Comparison of ENCODE assay signal across 24 cellular contexts in genomic region chr4:32268949-32269348, GRCh38.
DNase-seq lines count a peak whose midpoint lies in the region; ATAC-seq, FAIRE-seq and TF ChIP-seq lines count a peak whose summit lies in the region.
"Had no signal": no experiment of that assay in that cellular context is flagged by ENCODE, and none has a peak within 500 bp of the region (broad histone marks: within the 10 kb centered on the region; RNA-seq: fewer than 3 reads in every experiment).

No MANE protein-coding gene starts in this region.

- no peaks in the 10 kb centered on the region for H3K36me3 Mint-ChIP-seq in MCF 10A (ENCODE audit: insufficient read depth, unreplicated experiment)
- H3K36me3 Mint-ChIP-seq: brain, IgD-negative memory B cell, T-cell had no signal

- H3K27ac Mint-ChIP-seq in MCF 10A (ENCODE audit: low read depth, unreplicated experiment), result no peak overlapping the region
- H3K27ac Mint-ChIP-seq: brain; CD4-positive, alpha-beta T cell; IgD-negative memory B cell; nephron progenitor cell; T-cell had no signal

- H3K9me3 ChIP-seq in breast epithelium (no peaks in the 10 kb centered on the region), adipocyte (ENCODE audit: control insufficient read depth, low read length) (no peaks in the 10 kb centered on the region), hepatocyte (ENCODE audit: low read depth) (no peaks in the 10 kb centered on the region), adrenal gland (replicated peaks in 1 of 3) (no peaks in the 10 kb centered on the region)
- H3K9me3 ChIP-seq: heart left ventricle, transverse colon had no signal

- H4K20me1 ChIP-seq in hepatocyte (ENCODE audit: insufficient read depth, poor library complexity, severe bottlenecking), result no peaks in the 10 kb centered on the region

- H3K9me2 ChIP-seq in hepatocyte (replicated peaks; ENCODE audit: insufficient read depth), result no peaks in the 10 kb centered on the region

- H2AFZ ChIP-seq in hepatocyte, result no peak overlapping the region

- DNase-seq in MCF 10A (ENCODE audit: unreplicated experiment) (peak; percentile 7), breast epithelium (ENCODE audit: low spot score in 2 of 2) (no peak), adipocyte (ENCODE audit: low read depth) (peak; percentile 60), hepatocyte (ENCODE audit: low spot score) (no peak), GM19239 (ENCODE audit: insufficient read length, low spot score) (no peak), adrenal gland (no peak), GOT3 (lab: John Stamatoyannopoulos, UW) (no peak)
- DNase-seq: activated CD4-positive, alpha-beta T cell treated with anti-CD3 and anti-CD28 coated beads, Interleukin-2, amount 50 U/mL, for 48 hours; activated naive CD4-positive, alpha-beta T cell treated with anti-CD3 and anti-CD28 coated beads, Interleukin-2, amount 50 U/mL, for 16 hours; activated T-cell treated with anti-CD3 and anti-CD28 coated beads, Interleukin-2, amount 50 U/mL, for 4 hours; CD4-positive, alpha-beta T cell; dermis blood vessel endothelial cell; heart left ventricle; NCI-H1105 treated with DMSO at 0.1 percent for 48 hours; NCI-H2171 treated with DMSO at 0.1 percent for 48 hours; NCI-H774; nephron progenitor cell; stimulated activated naive CD8-positive, alpha-beta T cell treated with anti-CD3 and anti-CD28 coated beads, Interleukin-15, Interleukin-2, amounts not matched to agents 100 U/mL and 50 U/mL, for 24 hours; T-cell; transverse colon had no signal

- intact Hi-C loops in MCF 10A (cut with micrococcal nuclease), result loop anchor here (1.0 to 10.0 kb wide), 2 partner anchors 898 to 1554 kb away; no protein-coding TSS in a partner anchor
- intact Hi-C loops in breast epithelium (cut with DNase I; ENCODE audit: low total_unique reads), result no loop called here
- intact Hi-C loops in adrenal gland (cut with DNase I), result no loop called here

- H3K79me2 ChIP-seq in hepatocyte, result no peaks in the 10 kb centered on the region

- TF ChIP-seq POLR2A in breast epithelium (IDR thresholded peaks at IDR 0.05) (no peak), adrenal gland (IDR thresholded peaks at IDR 0.05) (no peak)

- no peaks in the 10 kb centered on the region for H3K27me3 ChIP-seq in breast epithelium
- no peaks in the 10 kb centered on the region for H3K27me3 ChIP-seq in adipocyte (replicated peaks; ENCODE audit: control insufficient read depth, insufficient read depth, low read length)
- no peaks in the 10 kb centered on the region for H3K27me3 ChIP-seq in hepatocyte
- no peaks in the 10 kb centered on the region for H3K27me3 ChIP-seq in adrenal gland
- H3K27me3 ChIP-seq: heart left ventricle, transverse colon had no signal

- FAIRE-seq in GM19239 (lab: Jason Lieb, UNC), result no peak

- 35% methylated on average over 2 of the region's 2 CpGs for WGBS in hepatocyte (ENCODE audit: low lambda C conversion rate, missing lambda C conversion rate)
- 20 to 25% (median 22%) methylated on average over 2 of the region's 2 CpGs for WGBS in adrenal gland, 4 donors

- H3K9me3 Mint-ChIP-seq in MCF 10A (ENCODE audit: unreplicated experiment), result peaks cover 5% of the 10 kb centered on the region
- H3K9me3 Mint-ChIP-seq: brain had no signal

- TF ChIP-seq CTCF in MCF 10A (IDR thresholded peaks at IDR 0.05; ENCODE audit: unreplicated experiment) (no peak), breast epithelium (IDR thresholded peaks at IDR 0.05) (no peak), hepatocyte (IDR thresholded peaks at IDR 0.05; ENCODE audit: poor library complexity) (peak; percentile 30), adrenal gland (IDR thresholded peaks at IDR 0.05) (no peak)

- H3K4me3 ChIP-seq in breast epithelium, result no peak overlapping the region
- H3K4me3 ChIP-seq in adipocyte (ENCODE audit: low read length), result no peak overlapping the region
- no peak overlapping the region for H3K4me3 ChIP-seq in hepatocyte
- H3K4me3 ChIP-seq in adrenal gland, result no peak overlapping the region
- H3K4me3 ChIP-seq: heart left ventricle, transverse colon had no signal

- H3K4me3 Mint-ChIP-seq in MCF 10A (ENCODE audit: unreplicated experiment), result no peak overlapping the region
- H3K4me3 Mint-ChIP-seq: activated T-cell treated with anti-CD3 and anti-CD28 coated beads, Interleukin-2, amount 50 U/mL, for 4 hours; brain; CD4-positive, alpha-beta T cell; IgD-negative memory B cell; nephron progenitor cell; T-cell had no signal

- H3K27me3 Mint-ChIP-seq in MCF 10A (ENCODE audit: insufficient read depth, unreplicated experiment), result no peaks in the 10 kb centered on the region
- H3K27me3 Mint-ChIP-seq: brain; CD4-positive, alpha-beta T cell; IgD-negative memory B cell; T-cell had no signal

- no peak overlapping the region for H3K9ac ChIP-seq in adipocyte (ENCODE audit: low read length)

- no TSS peak for BruUV-seq in MCF 10A (replicated peaks; lab: Mats Ljungman, UMichigan)

- H3K36me3 ChIP-seq in breast epithelium (no peaks in the 10 kb centered on the region), adipocyte (ENCODE audit: control insufficient read depth, insufficient read depth, low read length, severe bottlenecking) (no peaks in the 10 kb centered on the region), hepatocyte (replicated peaks; ENCODE audit: insufficient read depth, low read depth) (no peaks in the 10 kb centered on the region), adrenal gland (replicated peaks in 1 of 2) (no peaks in the 10 kb centered on the region)
- H3K36me3 ChIP-seq: heart left ventricle, transverse colon had no signal

- CTCF ChIA-PET in MCF 10A (lab: Yijun Ruan, JAX), result interaction anchor here (0.6 kb wide), 1 partner anchor 1299 kb away, joined by 3 read pairs; no protein-coding TSS in a partner anchor

- POLR2A ChIA-PET in MCF 10A (lab: Yijun Ruan, JAX), result interaction anchor here (0.6 to 0.7 kb wide), 2 partner anchors 186 to 933 kb away, joined by 3 read pairs; no protein-coding TSS in a partner anchor

- peaks cover 10% of the 10 kb centered on the region for H3K4me1 Mint-ChIP-seq in MCF 10A (ENCODE audit: insufficient read depth, unreplicated experiment)
- H3K4me1 Mint-ChIP-seq: IgD-negative memory B cell, nephron progenitor cell, T-cell had no signal

- H3K27ac ChIP-seq in breast epithelium (no peak overlapping the region), hepatocyte (no peak overlapping the region), adrenal gland (no peak overlapping the region)
- H3K27ac ChIP-seq: heart left ventricle, transverse colon had no signal

- no peaks in the 10 kb centered on the region for H3K4me1 ChIP-seq in breast epithelium
- no peaks in the 10 kb centered on the region for H3K4me1 ChIP-seq in adipocyte (ENCODE audit: control insufficient read depth, insufficient read depth, low read length)
- no peaks in the 10 kb centered on the region for H3K4me1 ChIP-seq in hepatocyte (ENCODE audit: insufficient read depth)
- H3K4me1 ChIP-seq in adrenal gland (replicated peaks in 1 of 2), result no peaks in the 10 kb centered on the region
- H3K4me1 ChIP-seq: heart left ventricle, transverse colon had no signal

- H3K4me2 ChIP-seq in hepatocyte, result no peak overlapping the region

- no peak for ATAC-seq in GM19328 (IDR thresholded peaks at IDR 0.05; ENCODE audit: unreplicated experiment)
- ATAC-seq: activated T-cell treated with anti-CD3 and anti-CD28 coated beads, Interleukin-2, amount 50 U/mL, for 4 hours; esophagus mucosa; heart left ventricle; stimulated activated naive CD8-positive, alpha-beta T cell treated with anti-CD3 and anti-CD28 coated beads, Interleukin-15, Interleukin-2, amounts not matched to agents 100 U/mL and 50 U/mL, for 24 hours; T-cell had no signal

Comparison
In these comparisons a context has a peak if more than half of its experiments do, and no peak if none do; other contexts are left out.
1. DNase-seq: peak in MCF 10A (single experiment) and adipocyte (single experiment); none in breast epithelium (0 of 2), hepatocyte (single experiment), GM19239 (single experiment), adrenal gland (0 of 7) and GOT3 (single experiment).